In the genomic region with DNA sequence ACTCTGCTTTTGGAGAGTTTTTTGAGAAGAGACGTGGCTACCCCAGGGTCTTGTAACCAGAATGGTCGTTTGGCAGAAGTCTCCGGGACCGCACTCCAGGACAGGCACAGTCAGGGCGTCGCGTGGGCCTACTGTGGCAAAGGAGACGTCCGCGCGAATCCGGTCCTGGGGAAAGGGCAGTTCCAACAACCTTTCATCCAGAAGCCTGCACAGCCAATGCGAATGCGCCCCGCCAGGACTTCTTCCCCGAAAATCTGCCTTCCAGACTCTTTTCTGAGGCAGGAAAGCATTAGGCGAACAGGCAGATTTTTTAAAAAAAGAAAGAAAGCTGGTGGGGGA, we compare ENCODE assay signal across 9 cellular contexts. TPM values are rescaled to one million over a fixed set of nuclear protein-coding genes. Genes with fewer than 3 reads are reported as not detected.
DNase-seq lines count a peak whose midpoint lies in the region; ATAC-seq and TF ChIP-seq lines count a peak whose summit lies in the region.
"Had no signal": no experiment of that assay in that cellular context is flagged by ENCODE, and none has a peak within 500 bp of the region (broad histone marks: within the 10 kb centered on the region; RNA-seq: fewer than 3 reads in every experiment).

No MANE protein-coding gene starts in this region.

- H3K4me1 ChIP-seq in lung (ENCODE audit: control insufficient read depth in 2 of 2, insufficient read depth in 2 of 2, low read length in 2 of 2), result peaks cover 0 to 12% of the 10 kb centered on the region in 2 donors
- peaks cover 23 to 43% (median 29%) of the 10 kb centered on the region in 4 donors for H3K4me1 ChIP-seq in upper lobe of left lung
- no peaks in the 10 kb centered on the region for H3K4me1 ChIP-seq in HAP-1
- H3K4me1 ChIP-seq: foreskin keratinocyte had no signal

- H3K4me1 Mint-ChIP-seq in activated naive CD4-positive, alpha-beta T cell treated with anti-CD3 and anti-CD28 coated beads, Interleukin-2, amount 10 ng/mL, durations not matched to agents 7 days and 5 days, result peaks cover 22% of the 10 kb centered on the region

- H3K27me3 Mint-ChIP-seq in activated naive CD4-positive, alpha-beta T cell treated with anti-CD3 and anti-CD28 coated beads, Interleukin-2, amount 10 ng/mL, durations not matched to agents 7 days and 5 days, result peaks cover 73% of the 10 kb centered on the region

- H3K27me3 ChIP-seq in lung (ENCODE audit: control insufficient read depth, insufficient read depth) (peaks cover 18% of the 10 kb centered on the region), upper lobe of left lung (peaks cover 0 to 46% (median 26%) of the 10 kb centered on the region in 4 donors), HAP-1 (ENCODE audit: low read depth) (peaks cover 41% of the 10 kb centered on the region)

- in situ Hi-C loops in astrocyte of the cerebellum (cut with HindIII; ENCODE audit: low sequenced_read_pairs), result loop anchor here (25.0 kb wide), 1 partner anchor 771 kb away; no protein-coding TSS in a partner anchor
- in situ Hi-C loops in HAP-1 (cut with MboI; ENCODE audit: low sequenced_read_pairs), result no loop called here

- ATAC-seq in activated naive CD4-positive, alpha-beta T cell treated with anti-CD3 and anti-CD28 coated beads, Interleukin-2, amount 50 U/mL, for 72 hours, result no peak
- ATAC-seq in lung (ENCODE audit: insufficient read depth, low FRiP score) (peak; percentile 7), upper lobe of left lung (ENCODE audit: low FRiP score in 2 of 2) (peak in 1 of 2 donors; percentile 52)

- H3K9me3 ChIP-seq in lung (ENCODE audit: control insufficient read depth in 2 of 2, insufficient read depth in 1 of 2, low read length in 1 of 2) (no peaks in the 10 kb centered on the region), upper lobe of left lung (no peaks in the 10 kb centered on the region), HAP-1 (no peaks in the 10 kb centered on the region)

- no peaks in the 10 kb centered on the region for H3K9me3 Mint-ChIP-seq in activated naive CD4-positive, alpha-beta T cell treated with anti-CD3 and anti-CD28 coated beads, Interleukin-2, amount 10 ng/mL, durations not matched to agents 7 days and 5 days
- H3K9me3 Mint-ChIP-seq in activated naive CD4-positive, alpha-beta T cell treated with anti-CD3 and anti-CD28 coated beads, Interleukin-2, amount 50 U/mL, for 72 hours, result no peaks in the 10 kb centered on the region

- TF ChIP-seq EP300 in upper lobe of left lung (IDR thresholded peaks at IDR 0.05), result no peak

- peaks cover 2% of the 10 kb centered on the region for H3K36me3 Mint-ChIP-seq in activated naive CD4-positive, alpha-beta T cell treated with anti-CD3 and anti-CD28 coated beads, Interleukin-2, amount 10 ng/mL, durations not matched to agents 7 days and 5 days
- H3K36me3 Mint-ChIP-seq in activated naive CD4-positive, alpha-beta T cell treated with anti-CD3 and anti-CD28 coated beads, Interleukin-2, amount 50 U/mL, for 72 hours, result no peaks in the 10 kb centered on the region

- 6 to 8% methylated on average over 17 of the region's 17 CpGs for WGBS in lung, 2 donors
- 15 to 17% methylated on average over 17 of the region's 17 CpGs for WGBS in upper lobe of left lung, 2 donors

- H3K4me3 Mint-ChIP-seq in activated naive CD4-positive, alpha-beta T cell treated with anti-CD3 and anti-CD28 coated beads, Interleukin-2, amount 10 ng/mL, durations not matched to agents 7 days and 5 days, result peak overlapping the region; percentile 47

- H3K36me3 ChIP-seq in lung (ENCODE audit: control insufficient read depth in 2 of 2, insufficient read depth in 2 of 2, low read length in 2 of 2), result no peaks in the 10 kb centered on the region
- no peaks in the 10 kb centered on the region for H3K36me3 ChIP-seq in upper lobe of left lung
- H3K36me3 ChIP-seq in HAP-1 (replicated peaks), result no peaks in the 10 kb centered on the region

- H3K27ac ChIP-seq in lung (ENCODE audit: low read depth in 1 of 2, low read length in 1 of 2) (no peak overlapping the region), upper lobe of left lung (no peak overlapping the region)
- H3K27ac ChIP-seq: foreskin keratinocyte had no signal

- no peak for TF ChIP-seq POLR2A in upper lobe of left lung (IDR thresholded peaks at IDR 0.05)

- no peak overlapping the region for H3K27ac Mint-ChIP-seq in activated naive CD4-positive, alpha-beta T cell treated with anti-CD3 and anti-CD28 coated beads, Interleukin-2, amount 10 ng/mL, durations not matched to agents 7 days and 5 days
- no peak overlapping the region for H3K27ac Mint-ChIP-seq in activated naive CD4-positive, alpha-beta T cell treated with anti-CD3 and anti-CD28 coated beads, Interleukin-2, amount 50 U/mL, for 72 hours

- no peak for TF ChIP-seq CTCF in astrocyte of the cerebellum (IDR thresholded peaks at IDR 0.05; ENCODE audit: low read depth, low read length, missing control alignments)
- TF ChIP-seq CTCF in lung (IDR thresholded peaks at IDR 0.05; ENCODE audit: control extremely low read depth, extremely low read depth), result no peak
- TF ChIP-seq CTCF in upper lobe of left lung (IDR thresholded peaks at IDR 0.05), result no peak

- no peak for DNase-seq in activated naive CD4-positive, alpha-beta T cell treated with anti-CD3 and anti-CD28 coated beads, Interleukin-2, amount 10 ng/mL, durations not matched to agents 7 days and 5 days
- DNase-seq in activated naive CD4-positive, alpha-beta T cell treated with anti-CD3 and anti-CD28 coated beads, Interleukin-2, amount 50 U/mL, for 72 hours (ENCODE audit: low spot score in 2 of 2), result no peak
- DNase-seq in astrocyte of the cerebellum (ENCODE audit: low read depth) (no peak), lung (ENCODE audit: low spot score) (no peak), upper lobe of left lung (peak in 1 of 2 donors; percentile 36), HAP-1 (ENCODE audit: low spot score in 2 of 2) (no peak), globus pallidus (ENCODE audit: low spot score) (no peak), activated gamma-delta T cell (lab: John Stamatoyannopoulos, UW) (no peak)

- H3K4me3 ChIP-seq in astrocyte of the cerebellum (ENCODE audit: low read depth, low read length) (peak overlapping the region; percentile 32), lung (no peak overlapping the region), upper lobe of left lung (peak overlapping the region in 3 of 4 donors; percentile 34 to 48 (median 48)), HAP-1 (no peak overlapping the region)

- CTCF ChIA-PET in activated naive CD4-positive, alpha-beta T cell treated with anti-CD3 and anti-CD28 coated beads, Interleukin-2, amount 10 ng/mL, durations not matched to agents 7 days and 5 days (lab: Charles Lee), result interaction anchor here (0.9 to 1.4 kb wide), 2 partner anchors 13 to 766 kb away, joined by 3 to 4 read pairs; no protein-coding TSS in a partner anchor

RNA-seq across cellular contexts. Expression of a gene that starts 2.0 kb away (rescaled TPM):
- not detected for total RNA-seq in activated naive CD4-positive, alpha-beta T cell treated with anti-CD3 and anti-CD28 coated beads, Interleukin-2, amount 50 U/mL, for 72 hours
- total RNA-seq in lung (10 to 100 TPM in 1 of 2 donors, 1 to 10 TPM in 1; 3.3 to 47.3 TPM), upper lobe of left lung (1 to 10 TPM in 1 of 6 donors, under 1 TPM in 4, not detected in 1; 0.15 to 1.1 (median 0.91) TPM)
- polyA plus RNA-seq in lung, result under 1 TPM; 0.32 to 0.49 TPM
- total RNA-seq: foreskin keratinocyte had no signal
- polyA plus RNA-seq: foreskin keratinocyte had no signal

Comparison
In these comparisons a context has a peak if more than half of its experiments do, and no peak if none do; other contexts are left out.
1. H3K4me3 ChIP-seq: peak in astrocyte of the cerebellum (single experiment) and upper lobe of left lung (3 of 4); none in lung (single experiment) and HAP-1 (single experiment).